ENCODE assay signal across 8 cellular contexts in genomic region chr17:44899074-44899782, GRCh38. TPM values are rescaled to one million over a fixed set of nuclear protein-coding genes. Genes with fewer than 3 reads are reported as not detected.
DNase-seq lines count a peak whose midpoint lies in the region; ATAC-seq lines count a peak whose summit lies in the region.

Gene EFTUD2, minus strand, starts transcription at chr17:44899445. Its CDS starts 4,924 bp downstream, at chr17:44894521.

- ATAC-seq in GM19324 (IDR thresholded peaks at IDR 0.05; ENCODE audit: low FRiP score, unreplicated experiment), result peak; percentile 76
- ATAC-seq in HG03469 (IDR thresholded peaks at IDR 0.05; ENCODE audit: unreplicated experiment), result peak; percentile 50
- ATAC-seq in left lobe of liver, result peak; percentile 94

- DNase-seq in AG20443 (ENCODE audit: low spot score) (peak; percentile 96), NCI-H748 (lab: John Stamatoyannopoulos, UW; ENCODE audit: unreplicated experiment) (peak; percentile 91), dedifferentiated amniotic fluid mesenchymal stem cell (ENCODE audit: extremely low spot score) (peak; percentile 83), left lobe of liver (ENCODE audit: low spot score) (peak; percentile 91)
- DNase-seq in activated CD4-positive, alpha-beta T cell treated with anti-CD3 and anti-CD28 coated beads, Interleukin-2, amount 50 U/mL, for 1 hour, result peak; percentile 92
- DNase-seq in stimulated activated CD4-positive, alpha-beta T cell treated with anti-CD3 and anti-CD28 coated beads, Interleukin-2, amount 100 ng/mL, for 4 hours (ENCODE audit: low read depth), result peak; percentile 88

RNA-seq across cellular contexts. Expression of gene EFTUD2, which starts in this region (rescaled TPM):
- 33.8 TPM for total RNA-seq in left lobe of liver

Comparison
In these comparisons a context has a peak if more than half of its experiments do, and no peak if none do; other contexts are left out.
1. Peak in every context shown above with its lines: DNase-seq and ATAC-seq.